ENCODE assay signal across 25 cellular contexts in genomic region chr20:40960101-40960500, GRCh38.
DNase-seq lines count a peak whose midpoint lies in the region; ATAC-seq and TF ChIP-seq lines count a peak whose summit lies in the region.
"Had no signal": no experiment of that assay in that cellular context is flagged by ENCODE, and none has a peak within 500 bp of the region (broad histone marks: within the 10 kb centered on the region; RNA-seq: fewer than 3 reads in every experiment).

No MANE protein-coding gene starts in this region.

- H2BK5ac ChIP-seq in mesenchymal stem cell (ENCODE audit: low read depth, low read length, poor library complexity, severe bottlenecking) = no peak overlapping the region

- no peaks in the 10 kb centered on the region for H4K20me1 ChIP-seq in GM23248 (ENCODE audit: insufficient read depth)

- no peak for TF ChIP-seq CTCF in parathyroid adenoma (IDR thresholded peaks at IDR 0.05)
- TF ChIP-seq CTCF in transverse colon (IDR thresholded peaks at IDR 0.05) = no peak

- H3K36me3 ChIP-seq in GM23248 (ENCODE audit: low read depth) (no peaks in the 10 kb centered on the region), adipocyte (ENCODE audit: control insufficient read depth, insufficient read depth, low read length, severe bottlenecking) (no peaks in the 10 kb centered on the region), mesenchymal stem cell (ENCODE audit: control insufficient read depth in 1 of 2, insufficient read depth in 2 of 2, low read depth in 1 of 2, low read length in 2 of 2) (no peaks in the 10 kb centered on the region), parathyroid adenoma (ENCODE audit: control insufficient read depth, insufficient read depth, low read length) (no peaks in the 10 kb centered on the region), transverse colon (no peaks in the 10 kb centered on the region)

- no peak overlapping the region for H3K23ac ChIP-seq in mesenchymal stem cell (ENCODE audit: low read length in 2 of 2)

- H2AK5ac ChIP-seq in mesenchymal stem cell (ENCODE audit: low read length, severe bottlenecking) = no peak overlapping the region

- H3K14ac ChIP-seq in mesenchymal stem cell (ENCODE audit: low read length in 2 of 2) = no peak overlapping the region

- WGBS in GM23248 (ENCODE audit: low coverage in 1 of 2, low lambda C conversion rate in 2 of 2, missing lambda C conversion rate in 2 of 2), 2 experiments = 38 to 43% methylated on average over 4 of the region's 4 CpGs
- WGBS in mesenchymal stem cell = 100% methylated on average over 3 of the region's 4 CpGs
- 70 to 86% methylated on average over 2 to 4 of the region's 4 CpGs for WGBS in transverse colon (ENCODE audit: low coverage in 1 of 2), 2 donors

- H3F3A ChIP-seq in GM23248 (ENCODE audit: insufficient read depth) = peaks cover 11% of the 10 kb centered on the region; the same call in 1 of the 2 replicates

- intact Hi-C loops in transverse colon (cut with DNase I; ENCODE audit: low total_unique reads) = loop anchor here (10.0 kb wide), 1 partner anchor 1695 kb away; no protein-coding TSS in a partner anchor

- H2AFZ ChIP-seq in GM23248 = peak overlapping the region; percentile 88
- no peak overlapping the region for H2AFZ ChIP-seq in mesenchymal stem cell (ENCODE audit: low read depth, low read length)
- peak overlapping the region; percentile 83 for H2AFZ ChIP-seq in parathyroid adenoma

- H3K27ac ChIP-seq in GM23248 (peak overlapping the region; percentile 55), mesenchymal stem cell (ENCODE audit: low read length, poor library complexity, severe bottlenecking) (no peak overlapping the region), parathyroid adenoma (peak overlapping the region; percentile 63), transverse colon (no peak overlapping the region)
- H3K27ac ChIP-seq: A549, HL-60, RWPE1, SK-N-MC had no signal

- H4K91ac ChIP-seq in mesenchymal stem cell (ENCODE audit: low read length) = no peak overlapping the region

- in situ Hi-C loops in GM23248 (cut with MboI) (no loop called here), transverse colon (cut with MboI; ENCODE audit: low pct_ligation_motif_present in 1 of 4, low pct_unique_long_range_greater_than_20kb in 1 of 4, low sequenced_read_pairs in 3 of 4) (loop anchor here in 3 of 4 donors (25.0 kb wide), 3 partner anchors 223 to 1073 kb away; partner anchors contain the start of gene LPIN3 (in 1 of the 3))

- no peak overlapping the region for H3K4ac ChIP-seq in mesenchymal stem cell (ENCODE audit: low read depth in 1 of 2, low read length in 2 of 2)

- ATAC-seq in GM18511 (IDR thresholded peaks at IDR 0.05; ENCODE audit: unreplicated experiment) = no peak
- ATAC-seq: A549 had no signal

- H3K4me3 ChIP-seq in GM23248 = no peak overlapping the region
- H3K4me3 ChIP-seq in adipocyte (ENCODE audit: low read length) = no peak overlapping the region
- peak overlapping the region in 1 of 2 experiments; percentile 27 for H3K4me3 ChIP-seq in mesenchymal stem cell (ENCODE audit: insufficient read depth in 1 of 2, low read depth in 1 of 2, low read length in 2 of 2)
- H3K4me3 ChIP-seq in parathyroid adenoma (ENCODE audit: low read depth, low read length) = no peak overlapping the region
- H3K4me3 ChIP-seq in transverse colon = no peak overlapping the region
- H3K4me3 ChIP-seq: A549, SK-N-MC had no signal

- H3K27me3 ChIP-seq in GM23248 (replicated peaks; ENCODE audit: insufficient read depth) (no peaks in the 10 kb centered on the region), adipocyte (replicated peaks; ENCODE audit: control insufficient read depth, insufficient read depth, low read length) (no peaks in the 10 kb centered on the region), mesenchymal stem cell (ENCODE audit: control insufficient read depth in 1 of 2, insufficient read depth in 1 of 2, low read length in 2 of 2) (peaks cover 0 to 3% of the 10 kb centered on the region in 2 experiments), parathyroid adenoma (ENCODE audit: control insufficient read depth, insufficient read depth, low read length) (no peaks in the 10 kb centered on the region), transverse colon (peaks cover 4% of the 10 kb centered on the region)

- no peak overlapping the region for H2BK12ac ChIP-seq in mesenchymal stem cell (ENCODE audit: low read length in 2 of 2)

- no peak overlapping the region for H2BK15ac ChIP-seq in mesenchymal stem cell (ENCODE audit: low read depth, poor library complexity, severe bottlenecking)

- no peak overlapping the region for H4K8ac ChIP-seq in mesenchymal stem cell (ENCODE audit: low read length)

- H3K9ac ChIP-seq in GM23248 = peak overlapping the region; percentile 74
- H3K9ac ChIP-seq in adipocyte (ENCODE audit: low read length) = peak overlapping the region; percentile 62
- peak overlapping the region; percentile 83 for H3K9ac ChIP-seq in mesenchymal stem cell (ENCODE audit: low read length)
- no peak overlapping the region for H3K9ac ChIP-seq in parathyroid adenoma

- H3K79me2 ChIP-seq in GM23248 (ENCODE audit: insufficient read depth) (no peaks in the 10 kb centered on the region), parathyroid adenoma (peaks cover 5% of the 10 kb centered on the region)

- DNase-seq in GM23248 = no peak
- no peak for DNase-seq in adipocyte (ENCODE audit: low read depth)
- no peak for DNase-seq in mesenchymal stem cell
- no peak for DNase-seq in activated naive CD4-positive, alpha-beta T cell treated with Interleukin-2 at 50 U/mL for 16 hours
- DNase-seq in transverse colon = no peak
- DNase-seq: AML-193; C1 segment of cervical spinal cord; CD4-positive, alpha-beta memory T cell; COR-L47; DMS53; GOT3; HCEC 1CT; NCI-H1048; NCI-H1417; NCI-H1694; NCI-H2029 treated with DMSO at 0.1 percent for 48 hours; NCI-H510A; NCI-H69; SHP77 treated with DMSO at 0.1 percent for 48 hours had no signal

- no peak for TF ChIP-seq POLR2A in transverse colon (IDR thresholded peaks at IDR 0.05)

- H3K18ac ChIP-seq in mesenchymal stem cell (ENCODE audit: low read depth in 1 of 2, low read length in 2 of 2) = no peak overlapping the region

- no peaks in the 10 kb centered on the region for H3K9me3 ChIP-seq in GM23248 (ENCODE audit: low read depth)
- no peaks in the 10 kb centered on the region for H3K9me3 ChIP-seq in adipocyte (ENCODE audit: control insufficient read depth, low read length)
- H3K9me3 ChIP-seq in mesenchymal stem cell (ENCODE audit: control insufficient read depth, low read length) = peaks cover 2% of the 10 kb centered on the region
- H3K9me3 ChIP-seq in parathyroid adenoma (ENCODE audit: control insufficient read depth, low read length) = no peaks in the 10 kb centered on the region
- H3K9me3 ChIP-seq in transverse colon = no peaks in the 10 kb centered on the region
- H3K9me3 ChIP-seq: A549 had no signal

- H3K9me2 ChIP-seq in GM23248 (ENCODE audit: insufficient read depth) = no peaks in the 10 kb centered on the region

- H3K79me1 ChIP-seq in mesenchymal stem cell (replicated peaks; ENCODE audit: low read length, poor library complexity, severe bottlenecking) = no peaks in the 10 kb centered on the region

- no peak for TF ChIP-seq EP300 in transverse colon (IDR thresholded peaks at IDR 0.05; ENCODE audit: low read depth)

- no peak overlapping the region for H2BK120ac ChIP-seq in mesenchymal stem cell (ENCODE audit: low read depth, low read length)

- H3K4me1 ChIP-seq in GM23248 (ENCODE audit: insufficient read depth) = peaks cover 19% of the 10 kb centered on the region
- H3K4me1 ChIP-seq in adipocyte (ENCODE audit: control insufficient read depth, insufficient read depth, low read length) = peaks cover 14% of the 10 kb centered on the region
- H3K4me1 ChIP-seq in mesenchymal stem cell (ENCODE audit: control insufficient read depth, insufficient read depth, low read depth, low read length) = peaks cover 4% of the 10 kb centered on the region
- peaks cover 27% of the 10 kb centered on the region for H3K4me1 ChIP-seq in parathyroid adenoma
- peaks cover 0 to 4% (median 0%) of the 10 kb centered on the region in 4 donors for H3K4me1 ChIP-seq in transverse colon
- H3K4me1 ChIP-seq: A549 had no signal

- H3K4me2 ChIP-seq in GM23248 (ENCODE audit: unreplicated experiment) = peak overlapping the region; percentile 18
- H3K4me2 ChIP-seq in mesenchymal stem cell (ENCODE audit: low read length, poor library complexity, severe bottlenecking) = no peak overlapping the region
- no peak overlapping the region for H3K4me2 ChIP-seq in parathyroid adenoma (ENCODE audit: low read length)
- H3K4me2 ChIP-seq: A549 had no signal

Comparison
In these comparisons a context has a peak if more than half of its experiments do, and no peak if none do; other contexts are left out.
1. H3K27ac ChIP-seq: peak in GM23248 (single experiment) and parathyroid adenoma (single experiment); none in mesenchymal stem cell (single experiment) and transverse colon (0 of 4).